ENCODE assay signal across 8 cellular contexts in genomic region chr5:109740329-109740728, GRCh38. TPM values are rescaled to one million over a fixed set of nuclear protein-coding genes. Genes with fewer than 3 reads are reported as not detected.
DNase-seq lines count a peak whose midpoint lies in the region; ATAC-seq, FAIRE-seq and TF ChIP-seq lines count a peak whose summit lies in the region.

No MANE protein-coding gene starts in this region.

- H3K36me3 ChIP-seq in K562 (ENCODE audit: control insufficient read depth, insufficient read depth, low read length) (no peaks in the 10 kb centered on the region), osteoblast (ENCODE audit: insufficient read depth, low read length) (no peaks in the 10 kb centered on the region), upper lobe of left lung (no peaks in the 10 kb centered on the region)

- H3K4me1 ChIP-seq in A549 (peaks cover 19% of the 10 kb centered on the region), K562 (replicated peaks in 1 of 2; ENCODE audit: control insufficient read depth in 2 of 2, insufficient read depth in 2 of 2, low read length in 2 of 2) (peaks cover 7 to 18% of the 10 kb centered on the region in 2 experiments), osteoblast (ENCODE audit: insufficient read depth, low read length) (peaks cover 29% of the 10 kb centered on the region), upper lobe of left lung (peaks cover 16 to 31% (median 28%) of the 10 kb centered on the region in 4 donors)

- no peak for TF ChIP-seq POLR2A in A549 (IDR thresholded peaks at IDR 0.05; ENCODE audit: low read length)
- TF ChIP-seq POLR2A in K562 (conservative IDR thresholded peaks at IDR 0.05): no peak
- TF ChIP-seq POLR2A in upper lobe of left lung (IDR thresholded peaks at IDR 0.05): no peak
- TF ChIP-seq POLR2A in erythroblast (IDR thresholded peaks at IDR 0.05; ENCODE audit: low read length): no peak

- DNase-seq in A549 (ENCODE audit: low read depth in 1 of 2, low spot score in 1 of 2): no peak
- DNase-seq in K562 (ENCODE audit: extremely low read depth in 1 of 4, low spot score in 3 of 4): no peak
- no peak for DNase-seq in osteoblast (ENCODE audit: insufficient read length, low spot score, missing footprints)
- no peak for DNase-seq in upper lobe of left lung
- no peak for DNase-seq in DMS53 treated with DMSO at 0.1 percent for 48 hours (lab: John Stamatoyannopoulos, UW; ENCODE audit: unreplicated experiment)
- no peak for DNase-seq in erythroblast (lab: John Stamatoyannopoulos, UW)

- H4K20me1 ChIP-seq in K562 (replicated peaks; ENCODE audit: control insufficient read depth, insufficient read depth, low read length) (no peaks in the 10 kb centered on the region), osteoblast (ENCODE audit: insufficient read depth, low read length) (no peaks in the 10 kb centered on the region)

- H3K27me3 ChIP-seq in K562 (ENCODE audit: control insufficient read depth in 2 of 2, insufficient read depth in 2 of 2, low read length in 2 of 2) (no peaks in the 10 kb centered on the region), osteoblast (ENCODE audit: insufficient read depth, low read length) (no peaks in the 10 kb centered on the region), upper lobe of left lung (no peaks in the 10 kb centered on the region)

- CTCF ChIA-PET in A549 (lab: Yijun Ruan, JAX) (no interaction called here), K562 (lab: Yijun Ruan, JAX; ENCODE audit: low intra/inter-chr PET ratio) (no interaction called here)

- H3K4me3 ChIP-seq in A549 (no peak overlapping the region), K562 (no peak overlapping the region), osteoblast (ENCODE audit: insufficient read depth, low read length) (no peak overlapping the region), upper lobe of left lung (no peak overlapping the region)

- 68% methylated on average over 2 of the region's 2 CpGs for WGBS in A549 (ENCODE audit: missing lambda C conversion rate)
- 67% methylated on average over 2 of the region's 2 CpGs for WGBS in K562 (ENCODE audit: insufficient coverage, low coverage, missing lambda C conversion rate)
- WGBS in upper lobe of left lung, 2 donors: 29 to 38% methylated on average over 2 of the region's 2 CpGs

- no peak for FAIRE-seq in A549 (lab: Jason Lieb, UNC)
- FAIRE-seq in K562 (lab: Jason Lieb, UNC): no peak

- intact Hi-C loops in K562 (cut with micrococcal nuclease): no loop called here

- no peaks in the 10 kb centered on the region for H3K9me1 ChIP-seq in K562 (ENCODE audit: control insufficient read depth, insufficient read depth, low read length)

- TF ChIP-seq RAD21 in A549 (conservative IDR thresholded peaks at IDR 0.05 in 1 of 2, IDR thresholded peaks at IDR 0.05 in 1 of 2) (no peak), K562 (CRISPR knock-in tag; conservative IDR thresholded peaks at IDR 0.05 in 1 of 2, IDR thresholded peaks at IDR 0.05 in 1 of 2) (no peak)

- H3K9me3 ChIP-seq in A549 (no peaks in the 10 kb centered on the region), K562 (replicated peaks; ENCODE audit: control insufficient read depth, insufficient read depth, low read depth, low read length) (no peaks in the 10 kb centered on the region), osteoblast (ENCODE audit: low read depth, low read length) (no peaks in the 10 kb centered on the region), upper lobe of left lung (no peaks in the 10 kb centered on the region)

- H3K79me2 ChIP-seq in K562 (ENCODE audit: control insufficient read depth, insufficient read depth, low read length): peaks cover 20% of the 10 kb centered on the region; the same call in 2 of the 3 replicates
- H3K79me2 ChIP-seq in osteoblast (ENCODE audit: insufficient read depth, low read length): no peaks in the 10 kb centered on the region

- POLR2A ChIA-PET in A549 (lab: Yijun Ruan, JAX) (no interaction called here), K562 (lab: Yijun Ruan, JAX) (interaction anchor here (1.1 to 1.6 kb wide), 3 partner anchors 12 to 39 kb away, joined by 3 to 6 read pairs (median 5); no protein-coding TSS in a partner anchor)

- H3K4me2 ChIP-seq in A549: no peak overlapping the region
- no peak overlapping the region for H3K4me2 ChIP-seq in K562 (ENCODE audit: insufficient read depth, low read length)
- no peak overlapping the region for H3K4me2 ChIP-seq in osteoblast (ENCODE audit: insufficient read depth, low read length)

- BruUV-seq in K562 (replicated peaks; lab: Mats Ljungman, UMichigan): no TSS peak

- no peak overlapping the region for H3K27ac ChIP-seq in A549
- no peak overlapping the region for H3K27ac ChIP-seq in K562 (ENCODE audit: extremely low read depth, low read depth, low read length)
- H3K27ac ChIP-seq in osteoblast (ENCODE audit: low read depth, low read length): no peak overlapping the region
- H3K27ac ChIP-seq in upper lobe of left lung: no peak overlapping the region

- ATAC-seq in A549 (peak; percentile 7 to 41; a peak in 3 of 6 replicates), GM19324 (IDR thresholded peaks at IDR 0.05; ENCODE audit: low FRiP score, unreplicated experiment) (peak; percentile 67), HG03175 (IDR thresholded peaks at IDR 0.05; ENCODE audit: unreplicated experiment) (peak; percentile 89), K562 (peak; percentile 35), upper lobe of left lung (ENCODE audit: low FRiP score in 2 of 2) (no peak)

- peak overlapping the region in 1 of 2 experiments; percentile 50; a peak in 1 of 4 replicates for H3K9ac ChIP-seq in K562 (ENCODE audit: insufficient read depth in 1 of 2, low read depth in 2 of 2, low read length in 2 of 2)

- H2AFZ ChIP-seq in K562 (ENCODE audit: low read depth, low read length): no peak overlapping the region
- peak overlapping the region; percentile 26 for H2AFZ ChIP-seq in osteoblast (ENCODE audit: low read length)

- in situ Hi-C loops in K562 (cut with MboI): no loop called here

- TF ChIP-seq CTCF in A549 (IDR thresholded peaks at IDR 0.05) (no peak), K562 (IDR thresholded peaks at IDR 0.05 in 2 of 3, conservative IDR thresholded peaks at IDR 0.05 in 1 of 3; ENCODE audit: insufficient read depth in 2 of 3, low read depth in 1 of 3, low read length in 3 of 3) (no peak), osteoblast (IDR thresholded peaks at IDR 0.05; ENCODE audit: extremely low read depth, low read depth, low read length) (no peak), upper lobe of left lung (IDR thresholded peaks at IDR 0.05) (no peak)

- TF ChIP-seq EP300 in A549 (IDR thresholded peaks at IDR 0.05): no peak
- no peak for TF ChIP-seq EP300 in K562 (IDR thresholded peaks at IDR 0.05; ENCODE audit: low read length)
- TF ChIP-seq EP300 in upper lobe of left lung (IDR thresholded peaks at IDR 0.05): no peak

TF ChIP-seq in A549, 52 proteins besides CTCF, POLR2A, EP300 and RAD21 (continues in another document):
- TF ChIP-seq NFE2L2 (conservative IDR thresholded peaks at IDR 0.05; ENCODE audit: low read length): no peak
- TF ChIP-seq HEYL (CRISPR knock-in tag; IDR thresholded peaks at IDR 0.05): no peak
- TF ChIP-seq PHF8 (IDR thresholded peaks at IDR 0.05; ENCODE audit: borderline replicate concordance, low read depth): no peak
- no peak for TF ChIP-seq MAX (IDR thresholded peaks at IDR 0.05)
- TF ChIP-seq RFX5 (IDR thresholded peaks at IDR 0.05): no peak
- TF ChIP-seq NR3C1 (IDR thresholded peaks at IDR 0.05): no peak
- TF ChIP-seq CBX2 (IDR thresholded peaks at IDR 0.05; ENCODE audit: borderline replicate concordance, low read depth): no peak
- TF ChIP-seq CHD4 (IDR thresholded peaks at IDR 0.05; ENCODE audit: borderline replicate concordance): no peak

TF ChIP-seq in K562, 482 proteins besides CTCF, POLR2A, EP300 and RAD21:
- TF ChIP-seq SOX6 (IDR thresholded peaks at IDR 0.05) (no peak), SREBF2 (CRISPR knock-in tag; IDR thresholded peaks at IDR 0.05) (no peak), KLF6 (CRISPR knock-in tag; IDR thresholded peaks at IDR 0.05; ENCODE audit: borderline replicate concordance) (no peak), ELF4 (CRISPR knock-in tag; IDR thresholded peaks at IDR 0.05) (no peak), CSDE1 (IDR thresholded peaks at IDR 0.05) (no peak)
TF ChIP-seq in K562: peak in this region for 0.

RNA-seq across cellular contexts. Expression of gene MAN2A1, which starts 50.6 kb away (rescaled TPM):
- polyA plus RNA-seq in A549 (2011; rRNA removed) (40.6 and 51.5 TPM in 2 replicates), A549 (2017; fragmentation: RNase III; extraction: RNeasy Plus Mini Kit Qiagen cat#74134 plus additional on column Dnase treatment) (15.8 to 16.5 TPM (median 16.1 TPM) in 3 replicates), K562 (2011; rRNA removed) (26.0 and 31.4 TPM in 2 replicates), K562 (2014; fragmentation: Illumina TruSeq; extraction: Trizol) (15.4 and 19.8 TPM in 2 replicates), K562 (2014; fragmentation: Nextera tagmentation; extraction: Ambion mirVana) (1 to 10 TPM; 5.2 to 8.2 TPM), K562 (2014; rRNA removed) (10.9 and 15.1 TPM in 2 replicates)
- polyA plus RNA-seq in A549 (2012; cell fraction: cytosol; rRNA removed): 4.6 and 5.2 TPM in 2 replicates
- 7.0 and 8.0 TPM in 2 replicates for polyA plus RNA-seq in A549 (2012; cell fraction: nucleus; rRNA removed)
- polyA minus RNA-seq in A549 (2011; rRNA and poly(A)+ RNA removed): 35.1 and 37.6 TPM in 2 replicates
- 49.3 and 133 TPM in 2 replicates for total RNA-seq in K562 (2011; cell fraction: chromatin; rRNA removed; ENCODE audit: low replicate concordance)
- 34.5 and 44.9 TPM in 2 replicates for total RNA-seq in K562 (2011; cell fraction: nucleolus; rRNA removed)
- 56.6 and 71.8 TPM in 2 replicates for total RNA-seq in K562 (2011; cell fraction: nucleoplasm; rRNA removed)
- total RNA-seq in K562 (2014; rRNA removed) (18.7 and 20.9 TPM in 2 replicates), K562 (2014; rRNA removed; fragmentation: Illumina TruSeq; extraction: Trizol) (32.0 and 33.4 TPM in 2 replicates), K562 (2015; rRNA removed; fragmentation: Illumina TruSeq; extraction: Trizol) (28.9 and 29.0 TPM in 2 replicates), K562 (2021) (25.8 and 25.9 TPM in 2 replicates), osteoblast (69.5 and 81.8 TPM in 2 replicates), upper lobe of left lung (10 to 100 TPM; 23.0 to 48.2 (median 40.0) TPM)
- polyA plus RNA-seq in K562 (2011; cell fraction: cytosol; rRNA removed): 6.3 and 9.5 TPM in 2 replicates
- polyA plus RNA-seq in K562 (2011; cell fraction: nucleus; rRNA removed): 34.5 and 43.8 TPM in 2 replicates
- polyA plus RNA-seq in K562 (2012): 11.9 and 17.3 TPM in 2 replicates
- 76.8 and 82.8 TPM in 2 replicates for polyA minus RNA-seq in K562 (2011; rRNA and poly(A)+ RNA removed)
- polyA minus RNA-seq in K562 (2011; cell fraction: cytosol; rRNA and poly(A)+ RNA removed): 20.2 and 32.8 TPM in 2 replicates
- polyA minus RNA-seq in K562 (2011; cell fraction: nucleus; rRNA and poly(A)+ RNA removed): 87.9 and 133 TPM in 2 replicates

Comparison
In these comparisons a context has a peak if more than half of its experiments do, and no peak if none do; other contexts are left out.
1. ATAC-seq: peak in A549 (2 of 2), GM19324 (single experiment), HG03175 (single experiment) and K562 (single experiment); none in upper lobe of left lung (0 of 2).